Comparison of ENCODE assay signal across 17 cellular contexts in genomic region chr22:49566693-49567092, GRCh38.
A peak's percentile ranks its signal among the peaks of the same experiment; 100 is the strongest.
DNase-seq lines count a peak whose midpoint lies in the region; ATAC-seq and TF ChIP-seq lines count a peak whose summit lies in the region.
"Had no signal": no experiment of that assay in that cellular context is flagged by ENCODE, and none has a peak within 500 bp of the region (broad histone marks: within the 10 kb centered on the region; RNA-seq: fewer than 3 reads in every experiment).

No MANE protein-coding gene starts in this region.

- no peaks in the 10 kb centered on the region for H3K27me3 Mint-ChIP-seq in chondrocyte (ENCODE audit: low read depth)
- H3K27me3 Mint-ChIP-seq in activated T-helper 2 cell treated with anti-CD3 and anti-CD28 coated beads, Interferon-gamma antibody, Interleukin-2, Interleukin-4, amounts not matched to agents 10 μg/mL and 5 μg/mL and 100 μg/mL, durations not matched to agents 14 hours and 24 hours and 36 hours (ENCODE audit: low read depth), result no peaks in the 10 kb centered on the region

- H3K4me1 ChIP-seq in right cardiac atrium (ENCODE audit: control insufficient read depth, insufficient read depth, low read length) (no peaks in the 10 kb centered on the region), right atrium auricular region (no peaks in the 10 kb centered on the region), osteoblast (ENCODE audit: insufficient read depth, low read length) (no peaks in the 10 kb centered on the region)

- ATAC-seq in right cardiac atrium (no peak), GM21619 (IDR thresholded peaks at IDR 0.05; ENCODE audit: unreplicated experiment) (no peak), HG02885 (IDR thresholded peaks at IDR 0.05; ENCODE audit: poor library complexity, unreplicated experiment) (no peak)
- ATAC-seq: GM12878, HepG2 had no signal

- DNase-seq in right cardiac atrium, result peak in 2 of 3 donors; percentile 21 to 40
- no peak for DNase-seq in right atrium auricular region (ENCODE audit: low spot score)
- peak; percentile 63 for DNase-seq in chondrocyte (ENCODE audit: low spot score)
- peak; percentile 72 for DNase-seq in osteoblast (ENCODE audit: insufficient read length, low spot score, missing footprints)
- DNase-seq in activated T-helper 2 cell treated with anti-CD3 and anti-CD28 coated beads, Interferon-gamma antibody, Interleukin-2, Interleukin-4, amounts not matched to agents 10 μg/mL and 5 μg/mL and 100 μg/mL, durations not matched to agents 14 hours and 24 hours and 36 hours (ENCODE audit: low spot score), result no peak
- DNase-seq: DMS 273 treated with DMSO at 0.1 percent for 48 hours, GDM1, HCEC 1CT, NCI-H1092, NCI-H226, NCI-H524 treated with DMSO at 0.1 percent for 48 hours had no signal

- H2AFZ ChIP-seq in osteoblast (ENCODE audit: low read length), result no peak overlapping the region

- H3K4me3 Mint-ChIP-seq in chondrocyte (ENCODE audit: unreplicated experiment), result no peak overlapping the region
- no peak overlapping the region for H3K4me3 Mint-ChIP-seq in activated T-helper 2 cell treated with anti-CD3 and anti-CD28 coated beads, Interferon-gamma antibody, Interleukin-2, Interleukin-4, amounts not matched to agents 10 μg/mL and 5 μg/mL and 100 μg/mL, durations not matched to agents 14 hours and 24 hours and 36 hours (ENCODE audit: low read depth)

- WGBS in right cardiac atrium, result 76% methylated on average over 13 of the region's 13 CpGs

- H3K27me3 ChIP-seq in right cardiac atrium (ENCODE audit: control insufficient read depth, insufficient read depth), result no peaks in the 10 kb centered on the region
- no peaks in the 10 kb centered on the region for H3K27me3 ChIP-seq in right atrium auricular region
- H3K27me3 ChIP-seq in osteoblast (ENCODE audit: insufficient read depth, low read length), result no peaks in the 10 kb centered on the region

- no peaks in the 10 kb centered on the region for H3K36me3 Mint-ChIP-seq in chondrocyte (ENCODE audit: low read depth)
- H3K36me3 Mint-ChIP-seq in activated T-helper 2 cell treated with anti-CD3 and anti-CD28 coated beads, Interferon-gamma antibody, Interleukin-2, Interleukin-4, amounts not matched to agents 10 μg/mL and 5 μg/mL and 100 μg/mL, durations not matched to agents 14 hours and 24 hours and 36 hours (ENCODE audit: low read depth), result no peaks in the 10 kb centered on the region

- TF ChIP-seq CTCF in right atrium auricular region (IDR thresholded peaks at IDR 0.05) (no peak), chondrocyte (IDR thresholded peaks at IDR 0.05) (no peak), osteoblast (IDR thresholded peaks at IDR 0.05; ENCODE audit: extremely low read depth, low read depth, low read length) (no peak)

- no peaks in the 10 kb centered on the region for H3K4me1 Mint-ChIP-seq in chondrocyte (ENCODE audit: low read depth)
- no peaks in the 10 kb centered on the region for H3K4me1 Mint-ChIP-seq in activated T-helper 2 cell treated with anti-CD3 and anti-CD28 coated beads, Interferon-gamma antibody, Interleukin-2, Interleukin-4, amounts not matched to agents 10 μg/mL and 5 μg/mL and 100 μg/mL, durations not matched to agents 14 hours and 24 hours and 36 hours (ENCODE audit: low read depth)

- no peak overlapping the region for H3K4me2 ChIP-seq in osteoblast (ENCODE audit: insufficient read depth, low read length)
- H3K4me2 ChIP-seq: KMS-11 had no signal

- no peaks in the 10 kb centered on the region for H3K79me2 ChIP-seq in osteoblast (ENCODE audit: insufficient read depth, low read length)

- no peak overlapping the region for H3K27ac Mint-ChIP-seq in chondrocyte (ENCODE audit: unreplicated experiment)
- no peak overlapping the region for H3K27ac Mint-ChIP-seq in activated T-helper 2 cell treated with anti-CD3 and anti-CD28 coated beads, Interferon-gamma antibody, Interleukin-2, Interleukin-4, amounts not matched to agents 10 μg/mL and 5 μg/mL and 100 μg/mL, durations not matched to agents 14 hours and 24 hours and 36 hours

- H3K4me3 ChIP-seq in right cardiac atrium (ENCODE audit: low read length) (no peak overlapping the region), right atrium auricular region (no peak overlapping the region), osteoblast (ENCODE audit: insufficient read depth, low read length) (no peak overlapping the region)
- H3K4me3 ChIP-seq: GM12878 had no signal

- H4K20me1 ChIP-seq in osteoblast (ENCODE audit: insufficient read depth, low read length), result no peaks in the 10 kb centered on the region

- intact Hi-C loops in right cardiac atrium (cut with DNase I), result no loop called here
- intact Hi-C loops in activated T-helper 2 cell treated with anti-CD3 and anti-CD28 coated beads, Interferon-gamma antibody, Interleukin-2, Interleukin-4, amounts not matched to agents 10 μg/mL and 5 μg/mL and 100 μg/mL, durations not matched to agents 14 hours and 24 hours and 36 hours (cut with micrococcal nuclease), result no loop called here

- H3K9me3 ChIP-seq in right cardiac atrium (ENCODE audit: control insufficient read depth, low read length), result no peaks in the 10 kb centered on the region
- no peaks in the 10 kb centered on the region for H3K9me3 ChIP-seq in right atrium auricular region
- H3K9me3 ChIP-seq in osteoblast (ENCODE audit: low read depth, low read length), result peaks cover 7% of the 10 kb centered on the region

- H3K36me3 ChIP-seq in right atrium auricular region, result no peaks in the 10 kb centered on the region
- no peaks in the 10 kb centered on the region for H3K36me3 ChIP-seq in osteoblast (ENCODE audit: insufficient read depth, low read length)

- no peaks in the 10 kb centered on the region for H3K9me3 Mint-ChIP-seq in chondrocyte (ENCODE audit: low read depth)
- no peaks in the 10 kb centered on the region for H3K9me3 Mint-ChIP-seq in activated T-helper 2 cell treated with anti-CD3 and anti-CD28 coated beads, Interferon-gamma antibody, Interleukin-2, Interleukin-4, amounts not matched to agents 10 μg/mL and 5 μg/mL and 100 μg/mL, durations not matched to agents 14 hours and 24 hours and 36 hours

- H3K27ac ChIP-seq in right cardiac atrium (ENCODE audit: low read length), result no peak overlapping the region
- no peak overlapping the region for H3K27ac ChIP-seq in right atrium auricular region
- no peak overlapping the region for H3K27ac ChIP-seq in osteoblast (ENCODE audit: low read depth, low read length)
- H3K27ac ChIP-seq: C4-2B, KMS-11 had no signal

Comparison
In these comparisons a context has a peak if more than half of its experiments do, and no peak if none do; other contexts are left out.
1. DNase-seq: peak in right cardiac atrium (2 of 3), chondrocyte (single experiment) and osteoblast (single experiment); none in right atrium auricular region (single experiment) and activated T-helper 2 cell treated with anti-CD3 and anti-CD28 coated beads, Interferon-gamma antibody, Interleukin-2, Interleukin-4, amounts not matched to agents 10 μg/mL and 5 μg/mL and 100 μg/mL, durations not matched to agents 14 hours and 24 hours and 36 hours (single experiment).